15 cellular contexts compared by ENCODE assay signal in the genomic region with DNA sequence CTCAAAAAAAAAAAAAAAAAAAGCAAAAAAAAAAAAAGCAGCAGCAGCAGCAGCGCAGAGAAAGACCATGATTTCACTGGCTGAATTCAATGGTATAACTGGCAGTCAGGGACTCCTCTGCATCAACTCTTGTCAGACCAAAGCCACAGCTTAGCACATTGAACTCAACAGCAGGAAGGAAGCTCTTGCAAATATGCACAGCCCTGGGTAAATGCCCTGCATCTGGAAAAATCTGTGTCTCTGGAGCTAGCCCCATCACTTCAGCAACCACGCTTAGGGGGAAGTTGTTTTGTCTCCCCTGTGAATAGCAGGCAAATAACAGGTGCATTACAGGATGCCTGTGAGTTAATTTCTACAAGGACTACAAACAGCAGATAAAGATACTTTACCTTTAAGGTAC. TPM values are rescaled to one million over a fixed set of nuclear protein-coding genes. Genes with fewer than 3 reads are reported as not detected.
DNase-seq lines count a peak whose midpoint lies in the region; ATAC-seq and TF ChIP-seq lines count a peak whose summit lies in the region.
"Had no signal": no experiment of that assay in that cellular context is flagged by ENCODE, and none has a peak within 500 bp of the region (broad histone marks: within the 10 kb centered on the region; RNA-seq: fewer than 3 reads in every experiment).

No MANE protein-coding gene starts in this region.

- ATAC-seq in GM21723 (IDR thresholded peaks at IDR 0.05; ENCODE audit: unreplicated experiment) = no peak
- ATAC-seq: foreskin keratinocyte had no signal

- H3K4me3 ChIP-seq in OCI-LY3 (ENCODE audit: low read length) (peak overlapping the region; percentile 39), right atrium auricular region (no peak overlapping the region)
- H3K4me3 ChIP-seq: neural progenitor cell had no signal

- DNase-seq in stimulated activated naive CD4-positive, alpha-beta T cell (lab: John Stamatoyannopoulos, UW) = peak; percentile 15 to 71 (median 52)
- no peak for DNase-seq in stimulated activated naive CD4-positive, alpha-beta T cell treated with Interleukin-2 at 50 U/mL for 16 hours (lab: John Stamatoyannopoulos, UW)
- DNase-seq in cerebellar cortex (ENCODE audit: low spot score) (peak; percentile 45), NCI-H1436 treated with DMSO at 0.1 percent for 48 hours (lab: John Stamatoyannopoulos, UW) (no peak), NCI-H2029 (lab: John Stamatoyannopoulos, UW) (no peak), right atrium auricular region (ENCODE audit: low spot score) (no peak)
- DNase-seq: foreskin keratinocyte, kidney glomerular epithelial cell, NCI-H187 treated with DMSO at 0.1 percent for 48 hours, RPMI8226 had no signal

- no peak for TF ChIP-seq CTCF in OCI-LY3 (IDR thresholded peaks at IDR 0.05; ENCODE audit: low read depth, low read length)
- no peak for TF ChIP-seq CTCF in right atrium auricular region (IDR thresholded peaks at IDR 0.05)

- H3K9ac ChIP-seq in OCI-LY3 (ENCODE audit: low read length) = peak overlapping the region; percentile 14
- H3K9ac ChIP-seq: neural progenitor cell had no signal

- no peak overlapping the region for H2AFZ ChIP-seq in OCI-LY3 (ENCODE audit: low read depth, low read length)
- H2AFZ ChIP-seq: neural progenitor cell had no signal

- H3K4me2 ChIP-seq in OCI-LY3 (ENCODE audit: low read length) = peak overlapping the region; percentile 75
- H3K4me2 ChIP-seq: neural progenitor cell had no signal

- H3K9me3 ChIP-seq in OCI-LY3 (ENCODE audit: insufficient read depth, low read length) (no peaks in the 10 kb centered on the region), right atrium auricular region (no peaks in the 10 kb centered on the region)

- H3K4me1 ChIP-seq in OCI-LY3 (ENCODE audit: low read length) = peaks cover 66% of the 10 kb centered on the region
- H3K4me1 ChIP-seq in right atrium auricular region = peaks cover 0 to 46% of the 10 kb centered on the region in 2 donors
- H3K4me1 ChIP-seq: neural progenitor cell had no signal

- no peaks in the 10 kb centered on the region for H4K20me1 ChIP-seq in OCI-LY3 (ENCODE audit: insufficient read depth, low read length)

- H3K27me3 ChIP-seq in OCI-LY3 (ENCODE audit: low read depth, low read length) (no peaks in the 10 kb centered on the region), right atrium auricular region (no peaks in the 10 kb centered on the region)
- H3K27me3 ChIP-seq: neural progenitor cell had no signal

- H3K27ac ChIP-seq in OCI-LY3 (ENCODE audit: low read length) (peak overlapping the region; percentile 69), right atrium auricular region (no peak overlapping the region)
- H3K27ac ChIP-seq: foreskin keratinocyte, neural progenitor cell had no signal

- H3K36me3 ChIP-seq in OCI-LY3 (replicated peaks; ENCODE audit: low read depth, low read length) = no peaks in the 10 kb centered on the region
- H3K36me3 ChIP-seq in right atrium auricular region = no peaks in the 10 kb centered on the region
- H3K36me3 ChIP-seq: neural progenitor cell had no signal

- H3K79me2 ChIP-seq in OCI-LY3 (ENCODE audit: low read length) = no peaks in the 10 kb centered on the region

RNA-seq across cellular contexts. Expression of gene DHRS12, which starts 17.7 kb away (rescaled TPM):
- 10 to 100 TPM in 1 of 2 donors, 1 to 10 TPM in 1; 9.6 to 10.1 TPM for total RNA-seq in right atrium auricular region

RNA-seq across cellular contexts. Expression of gene TMEM272, which starts 23.3 kb away (rescaled TPM):
- 1 to 10 TPM in 1 of 2 donors, under 1 TPM in 1; 0.74 to 1.1 TPM for total RNA-seq in right atrium auricular region
- total RNA-seq: dermis microvascular lymphatic vessel endothelial cell, foreskin keratinocyte, HT1080 had no signal

RNA-seq across cellular contexts. Expression of gene CCDC70, which starts 40.1 kb away (rescaled TPM):
- total RNA-seq in right atrium auricular region = not detected
- total RNA-seq: dermis microvascular lymphatic vessel endothelial cell, foreskin keratinocyte, HT1080 had no signal

Comparison
In these comparisons a context has a peak if more than half of its experiments do, and no peak if none do; other contexts are left out.
1. DNase-seq: peak in stimulated activated naive CD4-positive, alpha-beta T cell (6 of 6) and cerebellar cortex (single experiment); none in stimulated activated naive CD4-positive, alpha-beta T cell treated with Interleukin-2 at 50 U/mL for 16 hours (single experiment), NCI-H1436 treated with DMSO at 0.1 percent for 48 hours (single experiment), NCI-H2029 (single experiment) and right atrium auricular region (single experiment).